In genomic region chr17:66930933-66931332, GRCh38 we compare ENCODE assay signal across 1 cellular context.
TF ChIP-seq lines count a peak whose summit lies in the region.

No MANE protein-coding gene starts in this region.

TF ChIP-seq in WTC11, 78 proteins besides CTCF, POLR2A, EP300 and RAD21 (continued from another document):
- no peak for TF ChIP-seq E2F5 (CRISPR knock-in tag; IDR thresholded peaks at IDR 0.05)
- no peak for TF ChIP-seq ZNF317 (CRISPR knock-in tag; IDR thresholded peaks at IDR 0.05; ENCODE audit: borderline replicate concordance, low read depth)
- no peak for TF ChIP-seq MYBL2 (CRISPR knock-in tag; IDR thresholded peaks at IDR 0.05)
- no peak for TF ChIP-seq ZNF232 (CRISPR knock-in tag; IDR thresholded peaks at IDR 0.05)
- no peak for TF ChIP-seq ZMAT4 (CRISPR knock-in tag; IDR thresholded peaks at IDR 0.05)
- TF ChIP-seq ERG (CRISPR knock-in tag; IDR thresholded peaks at IDR 0.05): no peak
- TF ChIP-seq ZNF512 (CRISPR knock-in tag; IDR thresholded peaks at IDR 0.05; ENCODE audit: borderline replicate concordance): no peak
